In genomic region chr4:37475087-37475486, GRCh38 we compare ENCODE assay signal across 1 cellular context.
TF ChIP-seq lines count a peak whose summit lies in the region.

No MANE protein-coding gene starts in this region.

TF ChIP-seq in GM23338, 12 proteins besides CTCF, POLR2A, EP300 and RAD21 (continued from another document):
- TF ChIP-seq ZNF462 (CRISPR knock-in tag; IDR thresholded peaks at IDR 0.05): no peak
TF ChIP-seq in GM23338: peak in this region for 0.
